In genomic region chr9:113471143-113471542, GRCh38 we compare ENCODE assay signal across 1 cellular context.
TF ChIP-seq lines count a peak whose summit lies in the region.

No MANE protein-coding gene starts in this region.

TF ChIP-seq in GM23338, 12 proteins besides CTCF, POLR2A, EP300 and RAD21 (continued from another document):
- no peak for TF ChIP-seq STAT1 (IDR thresholded peaks at IDR 0.05; ENCODE audit: unreplicated experiment)
- no peak for TF ChIP-seq ZNF331 (CRISPR knock-in tag; IDR thresholded peaks at IDR 0.05; ENCODE audit: low read depth)
- no peak for TF ChIP-seq ETS1 (IDR thresholded peaks at IDR 0.05)
- no peak for TF ChIP-seq EZH2 (IDR thresholded peaks at IDR 0.05; ENCODE audit: low read depth, unreplicated experiment)
- TF ChIP-seq ZNF114 (CRISPR knock-in tag; IDR thresholded peaks at IDR 0.05), result no peak
- TF ChIP-seq REST (IDR thresholded peaks at IDR 0.05; ENCODE audit: unreplicated experiment), result no peak
TF ChIP-seq in GM23338: peak in this region for 0.
